3 cellular contexts compared by ENCODE assay signal in genomic region chr2:155161314-155161713, GRCh38.
A peak's percentile ranks its signal among the peaks of the same experiment; 100 is the strongest.
TF ChIP-seq lines count a peak whose summit lies in the region.

No MANE protein-coding gene starts in this region.

TF ChIP-seq in HepG2, 621 proteins besides CTCF, POLR2A, EP300 and RAD21 (continued from another document):
- TF ChIP-seq MTERF4 (CRISPR knock-in tag; IDR thresholded peaks at IDR 0.05) (no peak), MAFF (IDR thresholded peaks at IDR 0.05; ENCODE audit: low read depth, low read length) (peak; percentile 60), ZBTB1 (CRISPR knock-in tag; IDR thresholded peaks at IDR 0.05; ENCODE audit: borderline replicate concordance) (no peak), ZNF264 (CRISPR knock-in tag; IDR thresholded peaks at IDR 0.05) (no peak)

TF ChIP-seq in A549, 52 proteins besides CTCF, POLR2A, EP300 and RAD21:
- no peak for TF ChIP-seq HMGXB4 (CRISPR knock-in tag; IDR thresholded peaks at IDR 0.05; ENCODE audit: borderline replicate concordance)
- no peak for TF ChIP-seq KDM5A (IDR thresholded peaks at IDR 0.05)
- peak; percentile 31 for TF ChIP-seq MAFK (IDR thresholded peaks at IDR 0.05; ENCODE audit: partially characterized antibody)

TF ChIP-seq in K562, 482 proteins besides CTCF, POLR2A, EP300 and RAD21:
- TF ChIP-seq ARID4B (CRISPR knock-in tag; IDR thresholded peaks at IDR 0.05) (no peak), ZNF316 (IDR thresholded peaks at IDR 0.05) (peak; percentile 15; the same call in 1 of the 2 replicates), RHOXF2B (CRISPR knock-in tag; conservative IDR thresholded peaks at IDR 0.05) (no peak)
